19 cellular contexts compared by ENCODE assay signal in the genomic region with DNA sequence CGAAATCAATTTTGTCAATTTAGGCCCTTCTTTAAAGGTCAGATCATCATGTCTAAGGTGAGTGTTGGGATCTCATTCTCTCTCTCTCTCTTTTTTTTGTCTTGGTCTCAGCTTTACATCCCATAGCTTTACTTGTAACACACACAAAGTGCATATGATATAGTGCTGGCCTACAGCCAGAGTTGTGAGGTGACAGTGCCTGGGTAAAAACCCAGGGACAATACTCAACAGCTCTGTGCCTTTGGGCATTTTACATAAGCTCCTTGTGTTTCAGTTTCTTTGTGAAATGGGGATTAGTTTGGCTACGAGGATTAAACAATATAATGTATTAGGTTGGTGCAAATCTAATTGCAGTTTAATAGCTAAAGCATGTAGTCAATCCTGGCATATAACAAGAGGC. TPM values are rescaled to one million over a fixed set of nuclear protein-coding genes. Genes with fewer than 3 reads are reported as not detected.
"Had no signal": no experiment of that assay in that cellular context is flagged by ENCODE, and none has a peak within 500 bp of the region (broad histone marks: within the 10 kb centered on the region; RNA-seq: fewer than 3 reads in every experiment).

No MANE protein-coding gene starts in this region.

- H3K4me1 ChIP-seq: Peyer's patch had no signal

- H3K9me3 ChIP-seq: Peyer's patch had no signal

- H3K27me3 ChIP-seq: Peyer's patch had no signal

- DNase-seq: activated CD4-positive, alpha-beta T cell treated with anti-CD3 and anti-CD28 coated beads for 4 hours; activated CD8-positive, alpha-beta memory T cell treated with anti-CD3 and anti-CD28 coated beads, Interleukin-2, amount 50 U/mL, for 4 hours; activated CD8-positive, alpha-beta T cell treated with anti-CD3 and anti-CD28 coated beads for 36 hours; activated gamma-delta T cell treated with Interleukin-2 at 50 U/mL for 16 hours; activated naive CD4-positive, alpha-beta T cell treated with anti-CD3 and anti-CD28 coated beads, Interleukin-2, amount 10 ng/mL, durations not matched to agents 7 days and 5 days; activated naive CD8-positive, alpha-beta T cell treated with anti-CD3 and anti-CD28 coated beads for 36 hours; activated T-cell treated with anti-CD3 and anti-CD28 coated beads, Interleukin-2, amount 50 U/mL, for 72 hours; cerebellar nuclear complex; IMR-90; Kasumi-1; KBM-7; NCI-H1048; NCI-H1417 treated with DMSO at 0.1 percent for 48 hours; NCI-H1694; NCI-H2029; NCI-H526 treated with DMSO at 0.1 percent for 48 hours; Peyer's patch; SHP77 had no signal

- H3K36me3 ChIP-seq: Peyer's patch had no signal

- H3K4me3 ChIP-seq: Peyer's patch had no signal

- H3K27ac ChIP-seq: Peyer's patch had no signal

RNA-seq across cellular contexts. Expression of gene GRIP1, which starts 40.2 kb away (rescaled TPM):
- total RNA-seq: activated T-helper 2 cell treated with anti-CD3 and anti-CD28 coated beads, Interferon-gamma antibody, Interleukin-2, Interleukin-4, amounts not matched to agents 10 μg/mL and 5 μg/mL and 100 μg/mL, durations not matched to agents 14 hours and 24 hours and 36 hours had no signal
